ENCODE assay signal across 27 cellular contexts in genomic region chr5:133685402-133686018, GRCh38.
"Had no signal": no experiment of that assay in that cellular context is flagged by ENCODE, and none has a peak within 500 bp of the region (broad histone marks: within the 10 kb centered on the region; RNA-seq: fewer than 3 reads in every experiment).

No MANE protein-coding gene starts in this region.

- H2AFZ ChIP-seq: neural progenitor cell, parathyroid adenoma had no signal

- H3K4me1 ChIP-seq: esophagus muscularis mucosa, left lung, lower lobe of right lung, parathyroid adenoma, right atrium auricular region, upper lobe of right lung had no signal

- H3K9ac ChIP-seq: neural progenitor cell, parathyroid adenoma had no signal

- H3K36me3 ChIP-seq: esophagus muscularis mucosa, left lung, lower lobe of right lung, neural progenitor cell, right atrium auricular region, thyroid gland, upper lobe of right lung had no signal

- H3K27me3 ChIP-seq: neural progenitor cell, right atrium auricular region, thyroid gland had no signal

- H3K79me2 ChIP-seq: parathyroid adenoma had no signal

- FAIRE-seq: islet of Langerhans had no signal

- H3K4me2 ChIP-seq: neural progenitor cell had no signal

- H3K27ac ChIP-seq: esophagus muscularis mucosa, foreskin keratinocyte, left lung, lower lobe of right lung, neural progenitor cell, parathyroid adenoma, right atrium auricular region, thyroid gland, upper lobe of right lung, VCaP had no signal

- ATAC-seq: foreskin keratinocyte; left lung; lower lobe of right lung; natural killer cell; stimulated activated effector memory CD8-positive, alpha-beta T cell treated with anti-CD3 and anti-CD28 coated beads, Interleukin-12 subunit alpha, Interleukin-12 subunit beta, amount 100 ng/mL, for 72 hours; stimulated activated naive CD8-positive, alpha-beta T cell treated with anti-CD3 and anti-CD28 coated beads, Interleukin-15, amount 100 ng/mL, for 72 hours; upper lobe of right lung had no signal

- DNase-seq: activated CD4-positive, alpha-beta T cell treated with anti-CD3 and anti-CD28 coated beads for 48 hours; activated CD4-positive, alpha-beta T cell treated with anti-CD3 and anti-CD28 coated beads, Interleukin-2, amount 50 U/mL, for 48 hours; activated CD8-positive, alpha-beta memory T cell treated with anti-CD3 and anti-CD28 coated beads for 24 hours; activated effector memory CD4-positive, alpha-beta T cell treated with Interleukin-2 at 50 U/mL for 16 hours; activated naive CD4-positive, alpha-beta T cell treated with Interleukin-2 at 50 U/mL for 16 hours; central memory CD4-positive, alpha-beta T cell; dermis blood vessel endothelial cell; effector CD4-positive, alpha-beta T cell; foreskin keratinocyte; left lung; lower lobe of right lung; mesenchymal stem cell; natural killer cell; occipital lobe; stimulated activated CD4-positive, alpha-beta T cell treated with anti-CD3 and anti-CD28 coated beads, Interleukin-12 subunit alpha, Interleukin-12 subunit beta, amount 100 ng/mL, for 4 hours; stimulated activated CD4-positive, alpha-beta T cell treated with anti-CD3 and anti-CD28 coated beads, Interleukin-4, amount 100 ng/mL, for 24 hours; stimulated activated naive CD8-positive, alpha-beta T cell treated with anti-CD3 and anti-CD28 coated beads, Interleukin-15, amount 100 ng/mL, for 72 hours; T-helper 1 cell; thyroid gland; upper lobe of right lung had no signal

- H3K9me3 ChIP-seq: esophagus muscularis mucosa, left lung, lower lobe of right lung, right atrium auricular region, thyroid gland, upper lobe of right lung had no signal

- H3K4me3 ChIP-seq: esophagus muscularis mucosa, left lung, lower lobe of right lung, neural progenitor cell, right atrium auricular region, thyroid gland, upper lobe of right lung had no signal
